In the genomic region with DNA sequence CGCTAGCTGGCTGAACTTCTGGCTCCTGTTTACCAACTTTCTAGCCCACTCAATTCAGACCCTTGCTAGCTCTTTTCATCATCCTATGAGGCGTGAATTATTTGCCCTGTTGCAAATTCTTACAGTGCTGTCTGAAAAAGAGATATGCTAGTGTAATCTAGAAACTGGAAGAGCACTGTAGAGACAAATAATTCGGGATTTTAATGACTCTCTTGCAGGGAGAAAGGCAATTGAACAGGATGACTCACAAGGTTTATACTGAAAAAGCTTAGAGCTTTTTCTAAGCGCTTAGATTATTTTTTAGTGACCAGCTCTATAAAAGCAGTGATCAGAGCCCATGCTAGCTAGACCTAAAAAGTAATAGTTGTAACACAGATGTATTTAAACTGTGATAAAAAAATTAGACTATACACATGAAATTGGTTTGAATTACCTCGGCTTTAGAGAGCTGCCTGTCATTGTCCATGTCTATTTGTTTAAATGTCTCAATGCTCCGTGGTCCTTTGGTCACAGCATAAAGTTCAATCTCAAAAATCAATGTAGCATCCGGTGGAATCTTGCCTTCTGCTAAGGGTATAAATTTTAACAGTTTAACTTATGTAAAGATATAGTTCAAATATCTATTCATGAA, we compare ENCODE assay signal across 1 cellular context.
A peak's percentile ranks its signal among the peaks of the same experiment; 100 is the strongest.
TF ChIP-seq lines count a peak whose summit lies in the region.

No MANE protein-coding gene starts in this region.

TF ChIP-seq in HepG2, 621 proteins besides CTCF, POLR2A, EP300 and RAD21 (continued from another document and continues in another):
- peak; percentile 33; the same call in 1 of the 2 replicates for TF ChIP-seq REPIN1 (CRISPR knock-in tag; IDR thresholded peaks at IDR 0.05; ENCODE audit: borderline replicate concordance, low read depth)
- TF ChIP-seq ZNF644 (CRISPR knock-in tag; IDR thresholded peaks at IDR 0.05; ENCODE audit: low read depth): 0 out of 2 replicates have a peak, but pooled peaks have one; percentile 41
- TF ChIP-seq, protein P1, sequence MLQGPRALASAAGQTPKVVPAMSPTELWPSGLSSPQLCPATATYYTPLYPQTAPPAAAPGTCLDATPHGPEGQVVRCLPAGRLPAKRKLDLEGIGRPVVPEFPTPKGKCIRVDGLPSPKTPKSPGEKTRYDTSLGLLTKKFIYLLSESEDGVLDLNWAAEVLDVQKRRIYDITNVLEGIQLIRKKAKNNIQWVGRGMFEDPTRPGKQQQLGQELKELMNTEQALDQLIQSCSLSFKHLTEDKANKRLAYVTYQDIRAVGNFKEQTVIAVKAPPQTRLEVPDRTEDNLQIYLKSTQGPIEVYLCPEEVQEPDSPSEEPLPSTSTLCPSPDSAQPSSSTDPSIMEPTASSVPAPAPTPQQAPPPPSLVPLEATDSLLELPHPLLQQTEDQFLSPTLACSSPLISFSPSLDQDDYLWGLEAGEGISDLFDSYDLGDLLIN (CRISPR knock-in tag; IDR thresholded peaks at IDR 0.05; ENCODE audit: borderline replicate concordance): no peak
- TF ChIP-seq ZFP36L2 (CRISPR knock-in tag; IDR thresholded peaks at IDR 0.05): no peak
- no peak for TF ChIP-seq RXRA (CRISPR knock-in tag; IDR thresholded peaks at IDR 0.05)
- TF ChIP-seq NR3C1 (CRISPR knock-in tag; IDR thresholded peaks at IDR 0.05): no peak
- peak; percentile 21; the same call in 1 of the 2 replicates for TF ChIP-seq FOXK1 (CRISPR knock-in tag; IDR thresholded peaks at IDR 0.05; ENCODE audit: borderline replicate concordance, low read depth)
- TF ChIP-seq, protein P2, sequence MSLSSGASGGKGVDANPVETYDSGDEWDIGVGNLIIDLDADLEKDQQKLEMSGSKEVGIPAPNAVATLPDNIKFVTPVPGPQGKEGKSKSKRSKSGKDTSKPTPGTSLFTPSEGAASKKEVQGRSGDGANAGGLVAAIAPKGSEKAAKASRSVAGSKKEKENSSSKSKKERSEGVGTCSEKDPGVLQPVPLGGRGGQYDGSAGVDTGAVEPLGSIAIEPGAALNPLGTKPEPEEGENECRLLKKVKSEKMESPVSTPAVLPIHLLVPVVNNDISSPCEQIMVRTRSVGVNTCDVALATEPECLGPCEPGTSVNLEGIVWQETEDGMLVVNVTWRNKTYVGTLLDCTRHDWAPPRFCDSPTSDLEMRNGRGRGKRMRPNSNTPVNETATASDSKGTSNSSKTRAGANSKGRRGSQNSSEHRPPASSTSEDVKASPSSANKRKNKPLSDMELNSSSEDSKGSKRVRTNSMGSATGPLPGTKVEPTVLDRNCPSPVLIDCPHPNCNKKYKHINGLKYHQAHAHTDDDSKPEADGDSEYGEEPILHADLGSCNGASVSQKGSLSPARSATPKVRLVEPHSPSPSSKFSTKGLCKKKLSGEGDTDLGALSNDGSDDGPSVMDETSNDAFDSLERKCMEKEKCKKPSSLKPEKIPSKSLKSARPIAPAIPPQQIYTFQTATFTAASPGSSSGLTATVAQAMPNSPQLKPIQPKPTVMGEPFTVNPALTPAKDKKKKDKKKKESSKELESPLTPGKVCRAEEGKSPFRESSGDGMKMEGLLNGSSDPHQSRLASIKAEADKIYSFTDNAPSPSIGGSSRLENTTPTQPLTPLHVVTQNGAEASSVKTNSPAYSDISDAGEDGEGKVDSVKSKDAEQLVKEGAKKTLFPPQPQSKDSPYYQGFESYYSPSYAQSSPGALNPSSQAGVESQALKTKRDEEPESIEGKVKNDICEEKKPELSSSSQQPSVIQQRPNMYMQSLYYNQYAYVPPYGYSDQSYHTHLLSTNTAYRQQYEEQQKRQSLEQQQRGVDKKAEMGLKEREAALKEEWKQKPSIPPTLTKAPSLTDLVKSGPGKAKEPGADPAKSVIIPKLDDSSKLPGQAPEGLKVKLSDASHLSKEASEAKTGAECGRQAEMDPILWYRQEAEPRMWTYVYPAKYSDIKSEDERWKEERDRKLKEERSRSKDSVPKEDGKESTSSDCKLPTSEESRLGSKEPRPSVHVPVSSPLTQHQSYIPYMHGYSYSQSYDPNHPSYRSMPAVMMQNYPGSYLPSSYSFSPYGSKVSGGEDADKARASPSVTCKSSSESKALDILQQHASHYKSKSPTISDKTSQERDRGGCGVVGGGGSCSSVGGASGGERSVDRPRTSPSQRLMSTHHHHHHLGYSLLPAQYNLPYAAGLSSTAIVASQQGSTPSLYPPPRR (CRISPR knock-in tag; IDR thresholded peaks at IDR 0.05; ENCODE audit: borderline replicate concordance): peak; percentile 39; the same call in 1 of the 2 replicates
- no peak for TF ChIP-seq JARID2 (CRISPR knock-in tag; IDR thresholded peaks at IDR 0.05; ENCODE audit: insufficient replicate concordance)
- TF ChIP-seq ARNTL (CRISPR knock-in tag; IDR thresholded peaks at IDR 0.05): no peak
- TF ChIP-seq, protein P3, sequence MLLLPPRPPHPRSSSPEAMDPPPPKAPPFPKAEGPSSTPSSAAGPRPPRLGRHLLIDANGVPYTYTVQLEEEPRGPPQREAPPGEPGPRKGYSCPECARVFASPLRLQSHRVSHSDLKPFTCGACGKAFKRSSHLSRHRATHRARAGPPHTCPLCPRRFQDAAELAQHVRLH (CRISPR knock-in tag; IDR thresholded peaks at IDR 0.05; ENCODE audit: borderline replicate concordance, low read depth): no peak
- TF ChIP-seq ARHGAP35 (CRISPR knock-in tag; IDR thresholded peaks at IDR 0.05; ENCODE audit: borderline replicate concordance): no peak
- TF ChIP-seq KDM5B (CRISPR knock-in tag; IDR thresholded peaks at IDR 0.05; ENCODE audit: borderline replicate concordance): no peak
- TF ChIP-seq ZNF569 (CRISPR knock-in tag; IDR thresholded peaks at IDR 0.05; ENCODE audit: borderline replicate concordance): no peak
- TF ChIP-seq, protein P4, sequence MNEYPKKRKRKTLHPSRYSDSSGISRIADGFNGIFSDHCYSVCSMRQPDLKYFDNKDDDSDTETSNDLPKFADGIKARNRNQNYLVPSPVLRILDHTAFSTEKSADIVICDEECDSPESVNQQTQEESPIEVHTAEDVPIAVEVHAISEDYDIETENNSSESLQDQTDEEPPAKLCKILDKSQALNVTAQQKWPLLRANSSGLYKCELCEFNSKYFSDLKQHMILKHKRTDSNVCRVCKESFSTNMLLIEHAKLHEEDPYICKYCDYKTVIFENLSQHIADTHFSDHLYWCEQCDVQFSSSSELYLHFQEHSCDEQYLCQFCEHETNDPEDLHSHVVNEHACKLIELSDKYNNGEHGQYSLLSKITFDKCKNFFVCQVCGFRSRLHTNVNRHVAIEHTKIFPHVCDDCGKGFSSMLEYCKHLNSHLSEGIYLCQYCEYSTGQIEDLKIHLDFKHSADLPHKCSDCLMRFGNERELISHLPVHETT (CRISPR knock-in tag; conservative IDR thresholded peaks at IDR 0.05): no peak
- peak; percentile 45; the same call in 1 of the 2 replicates for TF ChIP-seq ELF3 (CRISPR knock-in tag; IDR thresholded peaks at IDR 0.05)
- peak; percentile 78 for TF ChIP-seq HMG20A (CRISPR knock-in tag; IDR thresholded peaks at IDR 0.05; ENCODE audit: borderline replicate concordance)
- no peak for TF ChIP-seq KDM2A (CRISPR knock-in tag; IDR thresholded peaks at IDR 0.05; ENCODE audit: borderline replicate concordance, low read depth)
- no peak for TF ChIP-seq SNAI1 (CRISPR knock-in tag; IDR thresholded peaks at IDR 0.05; ENCODE audit: borderline replicate concordance)
- TF ChIP-seq ZNF274 (CRISPR knock-in tag; IDR thresholded peaks at IDR 0.05): no peak
- TF ChIP-seq, protein P5, sequence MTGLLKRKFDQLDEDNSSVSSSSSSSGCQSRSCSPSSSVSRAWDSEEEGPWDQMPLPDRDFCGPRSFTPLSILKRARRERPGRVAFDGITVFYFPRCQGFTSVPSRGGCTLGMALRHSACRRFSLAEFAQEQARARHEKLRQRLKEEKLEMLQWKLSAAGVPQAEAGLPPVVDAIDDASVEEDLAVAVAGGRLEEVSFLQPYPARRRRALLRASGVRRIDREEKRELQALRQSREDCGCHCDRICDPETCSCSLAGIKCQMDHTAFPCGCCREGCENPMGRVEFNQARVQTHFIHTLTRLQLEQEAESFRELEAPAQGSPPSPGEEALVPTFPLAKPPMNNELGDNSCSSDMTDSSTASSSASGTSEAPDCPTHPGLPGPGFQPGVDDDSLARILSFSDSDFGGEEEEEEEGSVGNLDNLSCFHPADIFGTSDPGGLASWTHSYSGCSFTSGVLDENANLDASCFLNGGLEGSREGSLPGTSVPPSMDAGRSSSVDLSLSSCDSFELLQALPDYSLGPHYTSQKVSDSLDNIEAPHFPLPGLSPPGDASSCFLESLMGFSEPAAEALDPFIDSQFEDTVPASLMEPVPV (CRISPR knock-in tag; IDR thresholded peaks at IDR 0.05): no peak
- TF ChIP-seq, protein P6, sequence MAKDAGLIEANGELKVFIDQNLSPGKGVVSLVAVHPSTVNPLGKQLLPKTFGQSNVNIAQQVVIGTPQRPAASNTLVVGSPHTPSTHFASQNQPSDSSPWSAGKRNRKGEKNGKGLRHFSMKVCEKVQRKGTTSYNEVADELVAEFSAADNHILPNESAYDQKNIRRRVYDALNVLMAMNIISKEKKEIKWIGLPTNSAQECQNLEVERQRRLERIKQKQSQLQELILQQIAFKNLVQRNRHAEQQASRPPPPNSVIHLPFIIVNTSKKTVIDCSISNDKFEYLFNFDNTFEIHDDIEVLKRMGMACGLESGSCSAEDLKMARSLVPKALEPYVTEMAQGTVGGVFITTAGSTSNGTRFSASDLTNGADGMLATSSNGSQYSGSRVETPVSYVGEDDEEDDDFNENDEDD (CRISPR knock-in tag; IDR thresholded peaks at IDR 0.05; ENCODE audit: borderline replicate concordance): no peak
- TF ChIP-seq ZNF232 (CRISPR knock-in tag; IDR thresholded peaks at IDR 0.05; ENCODE audit: borderline replicate concordance): no peak
- TF ChIP-seq, protein P7, sequence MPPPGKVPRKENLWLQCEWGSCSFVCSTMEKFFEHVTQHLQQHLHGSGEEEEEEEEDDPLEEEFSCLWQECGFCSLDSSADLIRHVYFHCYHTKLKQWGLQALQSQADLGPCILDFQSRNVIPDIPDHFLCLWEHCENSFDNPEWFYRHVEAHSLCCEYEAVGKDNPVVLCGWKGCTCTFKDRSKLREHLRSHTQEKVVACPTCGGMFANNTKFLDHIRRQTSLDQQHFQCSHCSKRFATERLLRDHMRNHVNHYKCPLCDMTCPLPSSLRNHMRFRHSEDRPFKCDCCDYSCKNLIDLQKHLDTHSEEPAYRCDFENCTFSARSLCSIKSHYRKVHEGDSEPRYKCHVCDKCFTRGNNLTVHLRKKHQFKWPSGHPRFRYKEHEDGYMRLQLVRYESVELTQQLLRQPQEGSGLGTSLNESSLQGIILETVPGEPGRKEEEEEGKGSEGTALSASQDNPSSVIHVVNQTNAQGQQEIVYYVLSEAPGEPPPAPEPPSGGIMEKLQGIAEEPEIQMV (CRISPR knock-in tag; IDR thresholded peaks at IDR 0.05; ENCODE audit: low read depth): no peak
- TF ChIP-seq ETV5 (CRISPR knock-in tag; IDR thresholded peaks at IDR 0.05; ENCODE audit: borderline replicate concordance): peak; percentile 98
- TF ChIP-seq, protein P8, sequence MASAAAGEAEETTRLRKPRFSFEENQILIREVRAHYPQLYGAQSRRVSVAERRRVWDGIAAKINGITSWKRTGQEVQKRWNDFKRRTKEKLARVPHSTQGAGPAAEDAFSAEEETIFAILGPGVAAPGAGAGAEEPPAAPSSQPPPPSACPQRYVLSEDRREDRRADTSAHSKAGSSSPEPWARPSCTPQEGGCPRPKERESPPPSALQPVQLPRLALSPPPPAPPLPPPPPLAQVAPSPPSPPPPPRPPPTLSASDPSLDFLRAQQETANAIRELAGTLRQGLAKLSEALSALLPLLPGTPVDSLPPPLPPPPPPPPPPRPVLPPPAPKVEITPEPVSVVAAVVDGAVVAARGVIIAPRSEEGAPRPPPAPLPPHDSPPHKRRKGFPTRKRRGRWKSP (CRISPR knock-in tag; IDR thresholded peaks at IDR 0.05): no peak
- no peak for TF ChIP-seq RBFOX2 (IDR thresholded peaks at IDR 0.05; ENCODE audit: low read depth, low read length)
- no peak for TF ChIP-seq HOXA5 (CRISPR knock-in tag; IDR thresholded peaks at IDR 0.05)
- TF ChIP-seq, protein P9, sequence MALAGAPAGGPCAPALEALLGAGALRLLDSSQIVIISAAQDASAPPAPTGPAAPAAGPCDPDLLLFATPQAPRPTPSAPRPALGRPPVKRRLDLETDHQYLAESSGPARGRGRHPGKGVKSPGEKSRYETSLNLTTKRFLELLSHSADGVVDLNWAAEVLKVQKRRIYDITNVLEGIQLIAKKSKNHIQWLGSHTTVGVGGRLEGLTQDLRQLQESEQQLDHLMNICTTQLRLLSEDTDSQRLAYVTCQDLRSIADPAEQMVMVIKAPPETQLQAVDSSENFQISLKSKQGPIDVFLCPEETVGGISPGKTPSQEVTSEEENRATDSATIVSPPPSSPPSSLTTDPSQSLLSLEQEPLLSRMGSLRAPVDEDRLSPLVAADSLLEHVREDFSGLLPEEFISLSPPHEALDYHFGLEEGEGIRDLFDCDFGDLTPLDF (CRISPR knock-in tag; IDR thresholded peaks at IDR 0.05): peak; percentile 35; the same call in 1 of the 2 replicates
- no peak for TF ChIP-seq ZNF451 (CRISPR knock-in tag; IDR thresholded peaks at IDR 0.05)
- no peak for TF ChIP-seq KMT2B (CRISPR knock-in tag; IDR thresholded peaks at IDR 0.05)
- TF ChIP-seq, protein P10, sequence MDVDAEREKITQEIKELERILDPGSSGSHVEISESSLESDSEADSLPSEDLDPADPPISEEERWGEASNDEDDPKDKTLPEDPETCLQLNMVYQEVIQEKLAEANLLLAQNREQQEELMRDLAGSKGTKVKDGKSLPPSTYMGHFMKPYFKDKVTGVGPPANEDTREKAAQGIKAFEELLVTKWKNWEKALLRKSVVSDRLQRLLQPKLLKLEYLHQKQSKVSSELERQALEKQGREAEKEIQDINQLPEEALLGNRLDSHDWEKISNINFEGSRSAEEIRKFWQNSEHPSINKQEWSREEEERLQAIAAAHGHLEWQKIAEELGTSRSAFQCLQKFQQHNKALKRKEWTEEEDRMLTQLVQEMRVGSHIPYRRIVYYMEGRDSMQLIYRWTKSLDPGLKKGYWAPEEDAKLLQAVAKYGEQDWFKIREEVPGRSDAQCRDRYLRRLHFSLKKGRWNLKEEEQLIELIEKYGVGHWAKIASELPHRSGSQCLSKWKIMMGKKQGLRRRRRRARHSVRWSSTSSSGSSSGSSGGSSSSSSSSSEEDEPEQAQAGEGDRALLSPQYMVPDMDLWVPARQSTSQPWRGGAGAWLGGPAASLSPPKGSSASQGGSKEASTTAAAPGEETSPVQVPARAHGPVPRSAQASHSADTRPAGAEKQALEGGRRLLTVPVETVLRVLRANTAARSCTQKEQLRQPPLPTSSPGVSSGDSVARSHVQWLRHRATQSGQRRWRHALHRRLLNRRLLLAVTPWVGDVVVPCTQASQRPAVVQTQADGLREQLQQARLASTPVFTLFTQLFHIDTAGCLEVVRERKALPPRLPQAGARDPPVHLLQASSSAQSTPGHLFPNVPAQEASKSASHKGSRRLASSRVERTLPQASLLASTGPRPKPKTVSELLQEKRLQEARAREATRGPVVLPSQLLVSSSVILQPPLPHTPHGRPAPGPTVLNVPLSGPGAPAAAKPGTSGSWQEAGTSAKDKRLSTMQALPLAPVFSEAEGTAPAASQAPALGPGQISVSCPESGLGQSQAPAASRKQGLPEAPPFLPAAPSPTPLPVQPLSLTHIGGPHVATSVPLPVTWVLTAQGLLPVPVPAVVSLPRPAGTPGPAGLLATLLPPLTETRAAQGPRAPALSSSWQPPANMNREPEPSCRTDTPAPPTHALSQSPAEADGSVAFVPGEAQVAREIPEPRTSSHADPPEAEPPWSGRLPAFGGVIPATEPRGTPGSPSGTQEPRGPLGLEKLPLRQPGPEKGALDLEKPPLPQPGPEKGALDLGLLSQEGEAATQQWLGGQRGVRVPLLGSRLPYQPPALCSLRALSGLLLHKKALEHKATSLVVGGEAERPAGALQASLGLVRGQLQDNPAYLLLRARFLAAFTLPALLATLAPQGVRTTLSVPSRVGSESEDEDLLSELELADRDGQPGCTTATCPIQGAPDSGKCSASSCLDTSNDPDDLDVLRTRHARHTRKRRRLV (CRISPR knock-in tag; IDR thresholded peaks at IDR 0.05): no peak
- no peak for TF ChIP-seq CC2D1A (CRISPR knock-in tag; IDR thresholded peaks at IDR 0.05)
- TF ChIP-seq ZNF124 (CRISPR knock-in tag; IDR thresholded peaks at IDR 0.05): no peak
- peak; percentile 48; the same call in 1 of the 2 replicates for TF ChIP-seq FOSL2 (CRISPR knock-in tag; IDR thresholded peaks at IDR 0.05)
